Comparison of ENCODE assay signal across 1 cellular context in the genomic region with DNA sequence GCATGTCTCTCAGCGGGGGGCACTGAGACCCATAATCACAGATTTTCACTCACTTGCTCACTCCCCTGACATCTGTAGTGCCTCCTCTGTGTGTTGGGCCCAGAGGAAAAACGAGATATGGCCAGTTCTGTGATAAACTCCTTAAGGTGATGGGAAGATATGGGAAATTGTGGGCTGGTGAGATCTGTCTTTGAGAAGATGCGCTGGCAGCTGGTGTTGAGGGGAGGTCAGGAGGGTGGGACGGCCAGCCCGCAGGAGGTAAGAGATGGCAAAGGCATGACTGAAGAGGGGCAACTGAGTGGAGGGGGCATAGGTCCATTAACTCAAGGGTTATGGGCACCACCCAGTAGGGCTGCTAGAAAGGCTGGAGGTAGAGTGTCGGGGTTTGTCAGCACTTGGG.
TF ChIP-seq lines count a peak whose summit lies in the region.

No MANE protein-coding gene starts in this region.

TF ChIP-seq in K562, 482 proteins besides CTCF, POLR2A, EP300 and RAD21 (continued from another document):
- TF ChIP-seq, protein P1, sequence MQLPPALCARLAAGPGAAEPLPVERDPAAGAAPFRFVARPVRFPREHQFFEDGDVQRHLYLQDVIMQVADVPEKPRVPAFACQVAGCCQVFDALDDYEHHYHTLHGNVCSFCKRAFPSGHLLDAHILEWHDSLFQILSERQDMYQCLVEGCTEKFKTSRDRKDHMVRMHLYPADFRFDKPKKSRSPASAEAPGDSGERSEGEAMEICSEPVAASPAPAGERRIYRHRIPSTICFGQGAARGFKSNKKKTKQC (CRISPR knock-in tag; IDR thresholded peaks at IDR 0.05): peak; percentile 37; the same call in 1 of the 2 replicates
- TF ChIP-seq SIN3A (IDR thresholded peaks at IDR 0.05; ENCODE audit: borderline replicate concordance in 2 of 2, control insufficient read depth in 1 of 2, low read depth in 2 of 2, low read length in 2 of 2) (no peak), MLX (CRISPR knock-in tag; conservative IDR thresholded peaks at IDR 0.05) (no peak; a peak in 1 of 4 replicates), ZFP91 (CRISPR knock-in tag; IDR thresholded peaks at IDR 0.05) (no peak), KDM5B (IDR thresholded peaks at IDR 0.05; ENCODE audit: insufficient replicate concordance, low read depth, low read length) (no peak), MYNN (IDR thresholded peaks at IDR 0.05) (no peak), MYNN (CRISPR knock-in tag; IDR thresholded peaks at IDR 0.05) (no peak), RBM22 (IDR thresholded peaks at IDR 0.05; ENCODE audit: low read depth, low read length, poor library complexity, severe bottlenecking) (peak; percentile 9), ZNF584 (CRISPR knock-in tag; IDR thresholded peaks at IDR 0.05; ENCODE audit: low read depth) (no peak), PYGO2 (tag; IDR thresholded peaks at IDR 0.05) (no peak), STAT5B (CRISPR knock-in tag; IDR thresholded peaks at IDR 0.05) (no peak), BRCA1 (IDR thresholded peaks at IDR 0.05) (no peak), BRCA1 (CRISPR knock-in tag; IDR thresholded peaks at IDR 0.05) (peak; percentile 47; the same call in 1 of the 2 replicates), ZFX (CRISPR knock-in tag; IDR thresholded peaks at IDR 0.05) (no peak), HLTF (IDR thresholded peaks at IDR 0.05) (no peak), MED1 (CRISPR knock-in tag; IDR thresholded peaks at IDR 0.05; ENCODE audit: borderline replicate concordance) (0 out of 2 replicates have a peak, but pooled peaks have one; percentile 62), ZFP30 (CRISPR knock-in tag; IDR thresholded peaks at IDR 0.05; ENCODE audit: borderline replicate concordance) (no peak), TSC22D4 (tag; IDR thresholded peaks at IDR 0.05) (no peak), RFX5 (IDR thresholded peaks at IDR 0.05; ENCODE audit: low read depth, low read length) (no peak), MAX (CRISPR knock-in tag; IDR thresholded peaks at IDR 0.05) (0 out of 2 replicates have a peak, but pooled peaks have one; percentile 50), TCF3 (CRISPR knock-in tag; IDR thresholded peaks at IDR 0.05) (no peak)
- TF ChIP-seq, protein P2, sequence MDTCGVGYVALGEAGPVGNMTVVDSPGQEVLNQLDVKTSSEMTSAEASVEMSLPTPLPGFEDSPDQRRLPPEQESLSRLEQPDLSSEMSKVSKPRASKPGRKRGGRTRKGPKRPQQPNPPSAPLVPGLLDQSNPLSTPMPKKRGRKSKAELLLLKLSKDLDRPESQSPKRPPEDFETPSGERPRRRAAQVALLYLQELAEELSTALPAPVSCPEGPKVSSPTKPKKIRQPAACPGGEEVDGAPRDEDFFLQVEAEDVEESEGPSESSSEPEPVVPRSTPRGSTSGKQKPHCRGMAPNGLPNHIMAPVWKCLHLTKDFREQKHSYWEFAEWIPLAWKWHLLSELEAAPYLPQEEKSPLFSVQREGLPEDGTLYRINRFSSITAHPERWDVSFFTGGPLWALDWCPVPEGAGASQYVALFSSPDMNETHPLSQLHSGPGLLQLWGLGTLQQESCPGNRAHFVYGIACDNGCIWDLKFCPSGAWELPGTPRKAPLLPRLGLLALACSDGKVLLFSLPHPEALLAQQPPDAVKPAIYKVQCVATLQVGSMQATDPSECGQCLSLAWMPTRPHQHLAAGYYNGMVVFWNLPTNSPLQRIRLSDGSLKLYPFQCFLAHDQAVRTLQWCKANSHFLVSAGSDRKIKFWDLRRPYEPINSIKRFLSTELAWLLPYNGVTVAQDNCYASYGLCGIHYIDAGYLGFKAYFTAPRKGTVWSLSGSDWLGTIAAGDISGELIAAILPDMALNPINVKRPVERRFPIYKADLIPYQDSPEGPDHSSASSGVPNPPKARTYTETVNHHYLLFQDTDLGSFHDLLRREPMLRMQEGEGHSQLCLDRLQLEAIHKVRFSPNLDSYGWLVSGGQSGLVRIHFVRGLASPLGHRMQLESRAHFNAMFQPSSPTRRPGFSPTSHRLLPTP (IDR thresholded peaks at IDR 0.05; ENCODE audit: borderline replicate concordance, extremely low read depth, insufficient read length): no peak
